In the genomic region with DNA sequence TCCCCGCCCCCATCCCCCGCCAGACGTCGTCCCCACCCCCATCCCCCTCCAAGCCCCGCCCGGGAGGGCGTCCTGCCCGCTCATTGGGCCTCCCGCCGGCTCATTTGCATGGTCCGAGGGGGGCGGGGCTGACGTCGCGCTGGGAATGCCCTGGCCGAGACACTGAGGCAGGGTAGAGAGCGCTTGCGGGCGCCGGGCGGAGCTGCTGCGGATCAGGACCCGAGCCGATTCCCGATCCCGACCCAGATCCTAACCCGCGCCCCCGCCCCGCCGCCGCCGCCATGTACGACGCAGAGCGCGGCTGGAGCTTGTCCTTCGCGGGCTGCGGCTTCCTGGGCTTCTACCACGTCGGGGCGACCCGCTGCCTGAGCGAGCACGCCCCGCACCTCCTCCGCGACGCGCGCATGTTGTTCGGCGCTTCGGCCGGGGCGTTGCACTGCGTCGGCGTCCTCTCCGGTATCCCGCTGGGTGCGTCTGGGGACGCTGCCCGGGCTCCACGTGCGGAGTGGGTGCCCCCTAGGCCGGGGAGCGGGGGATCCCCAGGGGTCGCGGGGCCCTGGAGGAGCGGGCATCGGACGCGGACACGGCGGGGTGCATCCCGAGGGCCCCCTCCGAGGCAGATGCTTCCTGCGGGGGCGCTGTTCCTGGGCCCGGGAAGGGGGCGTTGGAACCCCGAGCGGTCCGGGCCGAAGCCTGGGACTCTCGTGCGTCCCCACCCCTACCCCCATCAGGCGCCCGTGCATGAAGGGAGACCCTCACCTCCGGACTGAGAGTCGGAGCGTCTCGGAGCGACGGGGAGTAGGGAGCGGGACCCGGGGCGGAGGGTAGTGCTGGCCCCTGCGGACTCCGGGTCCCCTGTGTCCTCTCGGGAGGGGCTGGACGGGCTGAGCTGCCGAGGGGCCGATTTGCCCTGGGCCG, we compare ENCODE assay signal across 1 cellular context.
TF ChIP-seq lines count a peak whose summit lies in the region.

A gene with protein sequence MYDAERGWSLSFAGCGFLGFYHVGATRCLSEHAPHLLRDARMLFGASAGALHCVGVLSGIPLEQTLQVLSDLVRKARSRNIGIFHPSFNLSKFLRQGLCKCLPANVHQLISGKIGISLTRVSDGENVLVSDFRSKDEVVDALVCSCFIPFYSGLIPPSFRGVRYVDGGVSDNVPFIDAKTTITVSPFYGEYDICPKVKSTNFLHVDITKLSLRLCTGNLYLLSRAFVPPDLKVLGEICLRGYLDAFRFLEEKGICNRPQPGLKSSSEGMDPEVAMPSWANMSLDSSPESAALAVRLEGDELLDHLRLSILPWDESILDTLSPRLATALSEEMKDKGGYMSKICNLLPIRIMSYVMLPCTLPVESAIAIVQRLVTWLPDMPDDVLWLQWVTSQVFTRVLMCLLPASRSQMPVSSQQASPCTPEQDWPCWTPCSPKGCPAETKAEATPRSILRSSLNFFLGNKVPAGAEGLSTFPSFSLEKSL (plus strand): TSS at position 175 of the 918 bp plus-strand sequence. CDS start 107 bp downstream, at position 282.

TF ChIP-seq in HepG2, 621 proteins besides CTCF, POLR2A, EP300 and RAD21 (continued from another document and continues in another):
- TF ChIP-seq KDM5B (CRISPR knock-in tag; IDR thresholded peaks at IDR 0.05; ENCODE audit: borderline replicate concordance) = peak; percentile 88; the same call in 1 of the 2 replicates
- TF ChIP-seq SIN3A (IDR thresholded peaks at IDR 0.05; ENCODE audit: borderline replicate concordance, low read depth, low read length) = peak; percentile 74; the same call in 1 of the 2 replicates
- peak; percentile 58 for TF ChIP-seq GATA4 (IDR thresholded peaks at IDR 0.05; ENCODE audit: borderline replicate concordance, low read depth)
- peak; percentile 58; the same call in 1 of the 2 replicates for TF ChIP-seq ZFP41 (CRISPR knock-in tag; IDR thresholded peaks at IDR 0.05; ENCODE audit: borderline replicate concordance)
- 0 out of 2 replicates have a peak, but pooled peaks have one; percentile 59 for TF ChIP-seq ZNF343 (CRISPR knock-in tag; IDR thresholded peaks at IDR 0.05)
- TF ChIP-seq ZFX (CRISPR knock-in tag; IDR thresholded peaks at IDR 0.05; ENCODE audit: low read depth) = peak; percentile 76
- TF ChIP-seq, protein P1, sequence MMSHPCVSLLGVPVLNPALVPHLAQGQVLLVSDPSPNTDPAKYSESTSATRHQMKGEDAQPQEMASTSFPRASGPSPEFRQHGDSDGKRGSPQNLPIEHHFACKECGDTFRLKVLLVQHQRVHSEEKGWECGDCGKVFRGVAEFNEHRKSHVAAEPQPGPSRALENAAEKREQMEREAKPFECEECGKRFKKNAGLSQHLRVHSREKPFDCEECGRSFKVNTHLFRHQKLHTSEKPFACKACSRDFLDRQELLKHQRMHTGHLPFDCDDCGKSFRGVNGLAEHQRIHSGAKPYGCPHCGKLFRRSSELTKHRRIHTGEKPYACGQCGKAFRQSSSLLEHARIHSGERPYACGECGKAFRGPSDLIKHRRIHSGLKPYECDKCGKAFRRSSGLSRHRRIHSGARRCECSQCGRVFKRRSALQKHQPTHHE (CRISPR knock-in tag; IDR thresholded peaks at IDR 0.05; ENCODE audit: borderline replicate concordance) = peak; percentile 56; the same call in 1 of the 2 replicates
- TF ChIP-seq CREB1 (IDR thresholded peaks at IDR 0.05) = peak; percentile 26; the same call in 1 of the 2 replicates
- no peak for TF ChIP-seq CREB1 (CRISPR knock-in tag; IDR thresholded peaks at IDR 0.05)
- TF ChIP-seq ASH2L (IDR thresholded peaks at IDR 0.05; ENCODE audit: insufficient read length, low read depth, low read length) = peak; percentile 56
- TF ChIP-seq, protein P2, sequence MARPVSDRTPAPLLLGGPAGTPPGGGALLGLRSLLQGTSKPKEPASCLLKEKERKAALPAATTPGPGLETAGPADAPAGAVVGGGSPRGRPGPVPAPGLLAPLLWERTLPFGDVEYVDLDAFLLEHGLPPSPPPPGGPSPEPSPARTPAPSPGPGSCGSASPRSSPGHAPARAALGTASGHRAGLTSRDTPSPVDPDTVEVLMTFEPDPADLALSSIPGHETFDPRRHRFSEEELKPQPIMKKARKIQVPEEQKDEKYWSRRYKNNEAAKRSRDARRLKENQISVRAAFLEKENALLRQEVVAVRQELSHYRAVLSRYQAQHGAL (CRISPR knock-in tag; IDR thresholded peaks at IDR 0.05; ENCODE audit: not compliant biosample characterization) = peak; percentile 53
- TF ChIP-seq, protein P3, sequence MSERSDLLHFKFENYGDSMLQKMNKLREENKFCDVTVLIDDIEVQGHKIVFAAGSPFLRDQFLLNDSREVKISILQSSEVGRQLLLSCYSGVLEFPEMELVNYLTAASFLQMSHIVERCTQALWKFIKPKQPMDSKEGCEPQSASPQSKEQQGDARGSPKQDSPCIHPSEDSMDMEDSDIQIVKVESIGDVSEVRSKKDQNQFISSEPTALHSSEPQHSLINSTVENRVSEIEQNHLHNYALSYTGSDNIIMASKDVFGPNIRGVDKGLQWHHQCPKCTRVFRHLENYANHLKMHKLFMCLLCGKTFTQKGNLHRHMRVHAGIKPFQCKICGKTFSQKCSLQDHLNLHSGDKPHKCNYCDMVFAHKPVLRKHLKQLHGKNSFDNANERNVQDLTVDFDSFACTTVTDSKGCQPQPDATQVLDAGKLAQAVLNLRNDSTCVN (CRISPR knock-in tag; IDR thresholded peaks at IDR 0.05; ENCODE audit: borderline replicate concordance) = 0 out of 2 replicates have a peak, but pooled peaks have one; percentile 40
- 0 out of 2 replicates have a peak, but pooled peaks have one; percentile 48 for TF ChIP-seq CC2D1A (CRISPR knock-in tag; IDR thresholded peaks at IDR 0.05)
- TF ChIP-seq TAF15 (IDR thresholded peaks at IDR 0.05; ENCODE audit: low read depth, low read length, poor library complexity, severe bottlenecking) = peak; percentile 23
- peak; percentile 85 for TF ChIP-seq ZNF274 (CRISPR knock-in tag; IDR thresholded peaks at IDR 0.05)
- TF ChIP-seq TEAD3 (CRISPR knock-in tag; optimal IDR thresholded peaks at IDR 0.05; ENCODE audit: borderline replicate concordance) = peak; percentile 25
- TF ChIP-seq ZNF747 (CRISPR knock-in tag; IDR thresholded peaks at IDR 0.05; ENCODE audit: borderline replicate concordance) = peak; percentile 54; the same call in 1 of the 2 replicates
- TF ChIP-seq NFKB2 (CRISPR knock-in tag; IDR thresholded peaks at IDR 0.05; ENCODE audit: borderline replicate concordance) = peak; percentile 89; the same call in 1 of the 2 replicates
- TF ChIP-seq SATB2 (CRISPR knock-in tag; IDR thresholded peaks at IDR 0.05) = peak; percentile 65; the same call in 1 of the 2 replicates
- TF ChIP-seq, protein P4, sequence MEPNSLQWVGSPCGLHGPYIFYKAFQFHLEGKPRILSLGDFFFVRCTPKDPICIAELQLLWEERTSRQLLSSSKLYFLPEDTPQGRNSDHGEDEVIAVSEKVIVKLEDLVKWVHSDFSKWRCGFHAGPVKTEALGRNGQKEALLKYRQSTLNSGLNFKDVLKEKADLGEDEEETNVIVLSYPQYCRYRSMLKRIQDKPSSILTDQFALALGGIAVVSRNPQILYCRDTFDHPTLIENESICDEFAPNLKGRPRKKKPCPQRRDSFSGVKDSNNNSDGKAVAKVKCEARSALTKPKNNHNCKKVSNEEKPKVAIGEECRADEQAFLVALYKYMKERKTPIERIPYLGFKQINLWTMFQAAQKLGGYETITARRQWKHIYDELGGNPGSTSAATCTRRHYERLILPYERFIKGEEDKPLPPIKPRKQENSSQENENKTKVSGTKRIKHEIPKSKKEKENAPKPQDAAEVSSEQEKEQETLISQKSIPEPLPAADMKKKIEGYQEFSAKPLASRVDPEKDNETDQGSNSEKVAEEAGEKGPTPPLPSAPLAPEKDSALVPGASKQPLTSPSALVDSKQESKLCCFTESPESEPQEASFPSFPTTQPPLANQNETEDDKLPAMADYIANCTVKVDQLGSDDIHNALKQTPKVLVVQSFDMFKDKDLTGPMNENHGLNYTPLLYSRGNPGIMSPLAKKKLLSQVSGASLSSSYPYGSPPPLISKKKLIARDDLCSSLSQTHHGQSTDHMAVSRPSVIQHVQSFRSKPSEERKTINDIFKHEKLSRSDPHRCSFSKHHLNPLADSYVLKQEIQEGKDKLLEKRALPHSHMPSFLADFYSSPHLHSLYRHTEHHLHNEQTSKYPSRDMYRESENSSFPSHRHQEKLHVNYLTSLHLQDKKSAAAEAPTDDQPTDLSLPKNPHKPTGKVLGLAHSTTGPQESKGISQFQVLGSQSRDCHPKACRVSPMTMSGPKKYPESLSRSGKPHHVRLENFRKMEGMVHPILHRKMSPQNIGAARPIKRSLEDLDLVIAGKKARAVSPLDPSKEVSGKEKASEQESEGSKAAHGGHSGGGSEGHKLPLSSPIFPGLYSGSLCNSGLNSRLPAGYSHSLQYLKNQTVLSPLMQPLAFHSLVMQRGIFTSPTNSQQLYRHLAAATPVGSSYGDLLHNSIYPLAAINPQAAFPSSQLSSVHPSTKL (CRISPR knock-in tag; IDR thresholded peaks at IDR 0.05) = peak; percentile 29; the same call in 1 of the 2 replicates
- TF ChIP-seq SOX5 (CRISPR knock-in tag; IDR thresholded peaks at IDR 0.05; ENCODE audit: borderline replicate concordance) = peak; percentile 12; the same call in 1 of the 2 replicates
- TF ChIP-seq, protein P5, sequence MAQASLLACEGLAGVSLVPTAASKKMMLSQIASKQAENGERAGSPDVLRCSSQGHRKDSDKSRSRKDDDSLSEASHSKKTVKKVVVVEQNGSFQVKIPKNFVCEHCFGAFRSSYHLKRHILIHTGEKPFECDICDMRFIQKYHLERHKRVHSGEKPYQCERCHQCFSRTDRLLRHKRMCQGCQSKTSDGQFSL (CRISPR knock-in tag; IDR thresholded peaks at IDR 0.05) = peak; percentile 54
- TF ChIP-seq REPIN1 (CRISPR knock-in tag; IDR thresholded peaks at IDR 0.05; ENCODE audit: borderline replicate concordance, low read depth) = peak; percentile 67; the same call in 1 of the 2 replicates
- peak; percentile 40 for TF ChIP-seq SKI (IDR thresholded peaks at IDR 0.05; ENCODE audit: partially characterized antibody)
- TF ChIP-seq JARID2 (CRISPR knock-in tag; IDR thresholded peaks at IDR 0.05; ENCODE audit: insufficient replicate concordance) = no peak
- TF ChIP-seq, protein P6, sequence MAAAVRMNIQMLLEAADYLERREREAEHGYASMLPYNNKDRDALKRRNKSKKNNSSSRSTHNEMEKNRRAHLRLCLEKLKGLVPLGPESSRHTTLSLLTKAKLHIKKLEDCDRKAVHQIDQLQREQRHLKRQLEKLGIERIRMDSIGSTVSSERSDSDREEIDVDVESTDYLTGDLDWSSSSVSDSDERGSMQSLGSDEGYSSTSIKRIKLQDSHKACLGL (CRISPR knock-in tag; IDR thresholded peaks at IDR 0.05) = peak; percentile 89
- 0 out of 2 replicates have a peak, but pooled peaks have one; percentile 72 for TF ChIP-seq NKX3-1 (CRISPR knock-in tag; IDR thresholded peaks at IDR 0.05)
- peak; percentile 90 for TF ChIP-seq SP4 (CRISPR knock-in tag; IDR thresholded peaks at IDR 0.05)
- TF ChIP-seq ZSCAN12 (CRISPR knock-in tag; IDR thresholded peaks at IDR 0.05) = 0 out of 2 replicates have a peak, but pooled peaks have one; percentile 42
- TF ChIP-seq ZNF607 (CRISPR knock-in tag; IDR thresholded peaks at IDR 0.05; ENCODE audit: borderline replicate concordance) = peak; percentile 80
- TF ChIP-seq, protein P7, sequence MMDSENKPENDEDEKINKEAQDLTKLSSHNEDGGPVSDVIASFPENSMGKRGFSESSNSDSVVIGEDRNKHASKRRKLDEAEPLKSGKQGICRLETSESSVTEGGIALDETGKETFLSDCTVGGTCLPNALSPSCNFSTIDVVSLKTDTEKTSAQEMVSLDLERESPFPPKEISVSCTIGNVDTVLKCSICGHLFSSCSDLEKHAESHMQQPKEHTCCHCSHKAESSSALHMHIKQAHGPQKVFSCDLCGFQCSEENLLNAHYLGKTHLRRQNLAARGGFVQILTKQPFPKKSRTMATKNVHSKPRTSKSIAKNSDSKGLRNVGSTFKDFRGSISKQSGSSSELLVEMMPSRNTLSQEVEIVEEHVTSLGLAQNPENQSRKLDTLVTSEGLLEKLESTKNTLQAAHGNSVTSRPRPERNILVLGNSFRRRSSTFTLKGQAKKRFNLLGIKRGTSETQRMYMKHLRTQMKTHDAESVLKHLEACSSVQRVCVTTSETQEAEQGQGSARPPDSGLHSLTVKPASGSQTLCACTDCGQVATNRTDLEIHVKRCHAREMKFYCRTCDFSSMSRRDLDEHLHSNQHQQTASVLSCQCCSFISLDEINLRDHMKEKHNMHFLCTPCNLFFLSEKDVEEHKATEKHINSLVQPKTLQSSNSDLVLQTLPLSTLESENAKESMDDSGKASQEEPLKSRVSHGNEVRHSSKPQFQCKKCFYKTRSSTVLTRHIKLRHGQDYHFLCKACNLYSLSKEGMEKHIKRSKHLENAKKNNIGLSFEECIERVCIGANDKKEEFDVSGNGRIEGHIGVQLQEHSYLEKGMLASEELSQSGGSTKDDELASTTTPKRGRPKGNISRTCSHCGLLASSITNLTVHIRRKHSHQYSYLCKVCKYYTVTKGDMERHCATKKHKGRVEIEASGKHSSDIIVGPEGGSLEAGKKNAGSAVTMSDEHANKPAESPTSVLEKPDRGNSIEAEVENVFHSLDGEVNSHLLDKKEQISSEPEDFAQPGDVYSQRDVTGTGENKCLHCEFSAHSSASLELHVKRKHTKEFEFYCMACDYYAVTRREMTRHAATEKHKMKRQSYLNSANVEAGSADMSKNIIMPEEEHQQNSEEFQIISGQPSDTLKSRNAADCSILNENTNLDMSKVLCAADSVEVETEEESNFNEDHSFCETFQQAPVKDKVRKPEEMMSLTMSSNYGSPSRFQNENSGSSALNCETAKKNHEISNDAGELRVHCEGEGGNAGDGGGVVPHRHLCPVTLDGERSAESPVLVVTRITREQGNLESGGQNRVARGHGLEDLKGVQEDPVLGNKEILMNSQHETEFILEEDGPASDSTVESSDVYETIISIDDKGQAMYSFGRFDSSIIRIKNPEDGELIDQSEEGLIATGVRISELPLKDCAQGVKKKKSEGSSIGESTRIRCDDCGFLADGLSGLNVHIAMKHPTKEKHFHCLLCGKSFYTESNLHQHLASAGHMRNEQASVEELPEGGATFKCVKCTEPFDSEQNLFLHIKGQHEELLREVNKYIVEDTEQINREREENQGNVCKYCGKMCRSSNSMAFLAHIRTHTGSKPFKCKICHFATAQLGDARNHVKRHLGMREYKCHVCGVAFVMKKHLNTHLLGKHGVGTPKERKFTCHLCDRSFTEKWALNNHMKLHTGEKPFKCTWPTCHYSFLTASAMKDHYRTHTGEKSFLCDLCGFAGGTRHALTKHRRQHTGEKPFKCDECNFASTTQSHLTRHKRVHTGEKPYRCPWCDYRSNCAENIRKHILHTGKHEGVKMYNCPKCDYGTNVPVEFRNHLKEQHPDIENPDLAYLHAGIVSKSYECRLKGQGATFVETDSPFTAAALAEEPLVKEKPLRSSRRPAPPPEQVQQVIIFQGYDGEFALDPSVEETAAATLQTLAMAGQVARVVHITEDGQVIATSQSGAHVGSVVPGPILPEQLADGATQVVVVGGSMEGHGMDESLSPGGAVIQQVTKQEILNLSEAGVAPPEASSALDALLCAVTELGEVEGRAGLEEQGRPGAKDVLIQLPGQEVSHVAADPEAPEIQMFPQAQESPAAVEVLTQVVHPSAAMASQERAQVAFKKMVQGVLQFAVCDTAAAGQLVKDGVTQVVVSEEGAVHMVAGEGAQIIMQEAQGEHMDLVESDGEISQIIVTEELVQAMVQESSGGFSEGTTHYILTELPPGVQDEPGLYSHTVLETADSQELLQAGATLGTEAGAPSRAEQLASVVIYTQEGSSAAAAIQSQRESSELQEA (CRISPR knock-in tag; IDR thresholded peaks at IDR 0.05; ENCODE audit: not compliant biosample characterization) = peak; percentile 77
